In genomic region chr3:41846850-41847249, GRCh38 we compare ENCODE assay signal across 19 cellular contexts.
DNase-seq lines count a peak whose midpoint lies in the region; ATAC-seq and TF ChIP-seq lines count a peak whose summit lies in the region.
"Had no signal": no experiment of that assay in that cellular context is flagged by ENCODE, and none has a peak within 500 bp of the region (broad histone marks: within the 10 kb centered on the region; RNA-seq: fewer than 3 reads in every experiment).

No MANE protein-coding gene starts in this region.

- peak; percentile 74 for ATAC-seq in GM18517 (IDR thresholded peaks at IDR 0.05; ENCODE audit: unreplicated experiment)
- ATAC-seq in HG02885 (IDR thresholded peaks at IDR 0.05; ENCODE audit: poor library complexity, unreplicated experiment), result peak; percentile 67
- no peak for ATAC-seq in GM21786 (IDR thresholded peaks at IDR 0.05; ENCODE audit: unreplicated experiment)
- ATAC-seq: CD8-positive, alpha-beta T cell had no signal

- TF ChIP-seq CTCF in AG10803 (conservative IDR thresholded peaks at IDR 0.05; ENCODE audit: low read length) (no peak), astrocyte of the spinal cord (IDR thresholded peaks at IDR 0.05; ENCODE audit: low read depth, low read length) (no peak)

- no peak overlapping the region for H3K4me3 ChIP-seq in AG10803 (ENCODE audit: low read length)
- H3K4me3 ChIP-seq in astrocyte of the spinal cord (ENCODE audit: low read depth, low read length), result no peak overlapping the region
- H3K4me3 ChIP-seq: breast epithelium, hepatocyte, testis had no signal

- in situ Hi-C loops in astrocyte of the spinal cord (cut with HindIII; ENCODE audit: low sequenced_read_pairs), result no loop called here

- peak; percentile 4 for DNase-seq in AG10803 (ENCODE audit: low read depth)
- peak; percentile 29 for DNase-seq in astrocyte of the spinal cord (ENCODE audit: low read depth, low spot score)
- DNase-seq in AML-193 (lab: John Stamatoyannopoulos, UW), result no peak
- no peak for DNase-seq in NCI-H2227 treated with DMSO at 0.1 percent for 48 hours (lab: John Stamatoyannopoulos, UW)
- DNase-seq: activated CD4-positive, alpha-beta T cell treated with anti-CD3 and anti-CD28 coated beads, Interleukin-2, amount 10 ng/mL, durations not matched to agents 24 days and 14 days; activated naive CD4-positive, alpha-beta T cell treated with anti-CD3 and anti-CD28 coated beads, Interleukin-2, amount 50 U/mL, for 16 hours; CD8-positive, alpha-beta T cell; cortex of kidney; DND-41; NCI-H1417; NCI-H69; nucleus accumbens; Right ventricle myocardium superior; testis had no signal

Comparison
In these comparisons a context has a peak if more than half of its experiments do, and no peak if none do; other contexts are left out.
1. DNase-seq: peak in AG10803 (single experiment) and astrocyte of the spinal cord (single experiment); none in AML-193 (0 of 2) and NCI-H2227 treated with DMSO at 0.1 percent for 48 hours (single experiment).